17 cellular contexts compared by ENCODE assay signal in the genomic region with DNA sequence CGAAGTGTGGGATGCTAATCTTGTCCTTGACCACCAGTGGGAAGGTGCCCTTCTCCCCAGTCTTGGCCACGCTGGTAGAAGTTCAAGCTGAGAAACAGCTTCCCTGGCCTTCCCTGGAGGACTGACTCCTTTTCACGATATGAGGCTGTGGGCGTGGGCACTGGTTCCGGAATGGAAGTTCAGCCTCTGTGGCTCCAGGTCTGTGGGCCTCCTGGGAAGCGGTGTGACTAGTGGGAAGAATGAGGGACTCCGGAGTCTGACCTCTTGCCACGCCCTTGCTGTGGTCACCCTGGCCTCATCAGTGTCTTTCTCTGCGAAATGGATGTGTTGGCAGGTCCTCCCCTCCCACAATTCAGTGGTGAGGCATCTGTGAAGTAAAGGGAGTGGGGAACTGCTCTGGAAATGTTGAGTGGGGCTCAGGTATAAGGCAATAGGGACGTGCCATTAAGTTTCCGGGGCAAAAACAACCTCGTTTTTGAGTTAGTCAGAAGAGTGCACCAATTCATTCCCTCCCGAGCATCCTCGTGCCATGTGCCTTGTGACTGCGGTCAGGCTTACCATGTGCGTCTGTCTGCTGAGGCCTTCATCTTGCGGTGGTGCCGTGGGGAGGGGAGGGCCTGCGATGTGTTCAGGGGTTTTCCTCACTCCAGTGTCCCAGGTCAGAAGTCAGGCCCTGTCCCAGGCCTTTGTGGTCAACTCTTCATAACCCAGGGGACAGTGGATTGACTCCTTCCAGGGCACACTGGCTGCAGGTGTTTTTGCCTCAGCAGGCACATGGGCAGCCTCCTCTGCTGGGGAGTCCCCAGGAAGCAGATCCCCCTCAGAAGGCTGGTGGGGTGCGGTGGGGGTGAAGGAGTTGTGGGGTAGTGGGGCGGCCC. TPM values are rescaled to one million over a fixed set of nuclear protein-coding genes. Genes with fewer than 3 reads are reported as not detected.
"Had no signal": no experiment of that assay in that cellular context is flagged by ENCODE, and none has a peak within 500 bp of the region (broad histone marks: within the 10 kb centered on the region; RNA-seq: fewer than 3 reads in every experiment).

No MANE protein-coding gene starts in this region.

- ATAC-seq: activated CD8-positive, alpha-beta memory T cell treated with anti-CD3 and anti-CD28 coated beads, Interleukin-2, amount 10 ng/mL, durations not matched to agents 7 days and 5 days; pancreas had no signal

- H3K27ac ChIP-seq: adrenal gland, coronary artery, esophagus squamous epithelium, pancreas, suprapubic skin had no signal

- H3K9me3 ChIP-seq: adrenal gland, esophagus squamous epithelium, pancreas, suprapubic skin had no signal

- H3K36me3 ChIP-seq: adrenal gland, esophagus squamous epithelium, pancreas, suprapubic skin had no signal

- FAIRE-seq: endothelial cell of umbilical vein, pancreas had no signal

- H3K4me1 ChIP-seq: adrenal gland, esophagus squamous epithelium, pancreas, suprapubic skin had no signal

- DNase-seq: activated CD8-positive, alpha-beta memory T cell treated with anti-CD3 and anti-CD28 coated beads, Interleukin-2, amount 10 ng/mL, durations not matched to agents 7 days and 5 days; activated naive CD4-positive, alpha-beta T cell treated with anti-CD3 and anti-CD28 coated beads for 36 hours; activated T-cell treated with anti-CD3 and anti-CD28 coated beads, Interleukin-2, amount 50 U/mL, for 1 hour; adrenal gland; central memory CD4-positive, alpha-beta T cell; effector CD8-positive, alpha-beta T cell; esophagus squamous epithelium; glutamatergic neuron; stimulated activated CD4-positive, alpha-beta T cell treated with anti-CD3 and anti-CD28 coated beads, Interleukin-15, amount 100 ng/mL, for 24 hours; stimulated activated CD4-positive, alpha-beta T cell treated with anti-CD3 and anti-CD28 coated beads, Interleukin-4, amount 100 ng/mL, for 1 hour had no signal

- H3K27me3 ChIP-seq: adrenal gland, pancreas had no signal

- H3K4me3 ChIP-seq: adrenal gland, coronary artery, esophagus squamous epithelium, pancreas, suprapubic skin had no signal

RNA-seq across cellular contexts. Expression of gene GHRL, which starts 40.0 kb away (rescaled TPM):
- total RNA-seq: activated naive CD4-positive, alpha-beta T cell treated with anti-CD3 and anti-CD28 coated beads for 36 hours; endothelial cell of umbilical vein; fibroblast of villous mesenchyme; kidney epithelial cell; renal cortical epithelial cell had no signal
